1 cellular context compared by ENCODE assay signal in the genomic region with DNA sequence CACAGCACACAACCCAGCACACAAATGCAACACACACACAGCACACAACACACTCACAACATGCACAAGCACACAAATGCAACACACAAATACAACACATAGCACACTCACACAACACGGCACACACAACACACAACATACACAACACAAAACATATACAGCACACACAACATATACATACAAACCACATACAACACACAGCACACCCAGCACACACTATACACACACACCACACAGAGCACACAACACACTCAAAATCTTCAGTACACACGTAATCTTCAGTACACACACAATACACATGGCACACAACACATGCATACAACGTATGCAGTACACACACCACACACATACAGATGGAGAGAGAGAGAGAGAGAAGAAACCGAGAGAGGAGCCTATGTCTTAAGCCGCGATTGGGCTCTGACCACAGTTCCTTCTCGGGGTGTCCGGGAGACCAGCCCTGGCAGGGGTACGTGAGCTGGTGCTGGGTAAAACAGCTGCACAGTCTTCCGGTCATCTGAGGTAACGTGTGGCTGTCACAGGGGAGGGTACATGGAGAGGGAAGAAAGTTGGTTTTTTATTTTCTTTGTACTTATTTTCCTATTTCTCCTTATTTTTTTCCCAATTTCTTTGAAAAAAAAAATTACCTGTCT.
TF ChIP-seq lines count a peak whose summit lies in the region.

No MANE protein-coding gene starts in this region.

TF ChIP-seq in HepG2, 621 proteins besides CTCF, POLR2A, EP300 and RAD21 (continued from another document and continues in another):
- TF ChIP-seq ZNF451 (CRISPR knock-in tag; IDR thresholded peaks at IDR 0.05) (no peak), MTF2 (CRISPR knock-in tag; IDR thresholded peaks at IDR 0.05; ENCODE audit: borderline replicate concordance) (no peak), ZNF224 (CRISPR knock-in tag; IDR thresholded peaks at IDR 0.05) (no peak), KLF12 (CRISPR knock-in tag; IDR thresholded peaks at IDR 0.05; ENCODE audit: borderline replicate concordance) (no peak), ZMYM4 (CRISPR knock-in tag; IDR thresholded peaks at IDR 0.05) (no peak), KAT2B (IDR thresholded peaks at IDR 0.05; ENCODE audit: borderline replicate concordance, low read depth, low read length) (no peak), ATF7 (IDR thresholded peaks at IDR 0.05) (peak; percentile 16; the same call in 1 of the 2 replicates), ATF7 (CRISPR knock-in tag; IDR thresholded peaks at IDR 0.05) (no peak), ZNF720 (CRISPR knock-in tag; IDR thresholded peaks at IDR 0.05) (no peak), ATAD3A (CRISPR knock-in tag; IDR thresholded peaks at IDR 0.05) (no peak), ZBTB7A (CRISPR knock-in tag; IDR thresholded peaks at IDR 0.05) (no peak), NBN (conservative IDR thresholded peaks at IDR 0.05) (0 out of 2 replicates have a peak, but pooled peaks have one; percentile 60), ZKSCAN8 (CRISPR knock-in tag; IDR thresholded peaks at IDR 0.05; ENCODE audit: borderline replicate concordance) (no peak), ZNF678 (CRISPR knock-in tag; IDR thresholded peaks at IDR 0.05) (no peak), ZNF282 (IDR thresholded peaks at IDR 0.05; ENCODE audit: partially characterized antibody) (peak; percentile 96), CENPX (CRISPR knock-in tag; IDR thresholded peaks at IDR 0.05) (no peak), NFATC3 (CRISPR knock-in tag; IDR thresholded peaks at IDR 0.05) (no peak), KLF9 (CRISPR knock-in tag; IDR thresholded peaks at IDR 0.05; ENCODE audit: low read depth) (no peak), NFKBIZ (CRISPR knock-in tag; IDR thresholded peaks at IDR 0.05) (no peak), ZNF570 (CRISPR knock-in tag; IDR thresholded peaks at IDR 0.05; ENCODE audit: borderline replicate concordance) (no peak), ZNF296 (CRISPR knock-in tag; conservative IDR thresholded peaks at IDR 0.05) (no peak), ZNF343 (CRISPR knock-in tag; IDR thresholded peaks at IDR 0.05) (no peak), ZFP41 (CRISPR knock-in tag; IDR thresholded peaks at IDR 0.05; ENCODE audit: borderline replicate concordance) (no peak), ZFP36L2 (CRISPR knock-in tag; IDR thresholded peaks at IDR 0.05) (no peak), ZC3H13 (CRISPR knock-in tag; IDR thresholded peaks at IDR 0.05) (no peak), ZNF234 (CRISPR knock-in tag; conservative IDR thresholded peaks at IDR 0.05) (no peak), SOX6 (IDR thresholded peaks at IDR 0.05) (0 out of 2 replicates have a peak, but pooled peaks have one; percentile 47), SOX6 (CRISPR knock-in tag; IDR thresholded peaks at IDR 0.05) (no peak), EHMT2 (IDR thresholded peaks at IDR 0.05; ENCODE audit: borderline replicate concordance, low read depth, low read length) (no peak), ZNF556 (CRISPR knock-in tag; IDR thresholded peaks at IDR 0.05; ENCODE audit: borderline replicate concordance) (no peak), FOXP1 (IDR thresholded peaks at IDR 0.05) (0 out of 2 replicates have a peak, but pooled peaks have one; percentile 35), FOXP1 (CRISPR knock-in tag; IDR thresholded peaks at IDR 0.05) (no peak), ZNF724P (CRISPR knock-in tag; IDR thresholded peaks at IDR 0.05; ENCODE audit: borderline replicate concordance) (no peak), NONO (IDR thresholded peaks at IDR 0.05) (0 out of 2 replicates have a peak, but pooled peaks have one; percentile 29), NONO (CRISPR knock-in tag; conservative IDR thresholded peaks at IDR 0.05) (no peak), IKZF1 (IDR thresholded peaks at IDR 0.05) (peak; percentile 94; the same call in 1 of the 2 replicates), ZFYVE20 (CRISPR knock-in tag; IDR thresholded peaks at IDR 0.05; ENCODE audit: borderline replicate concordance, low read depth) (no peak)
- TF ChIP-seq, protein P1, sequence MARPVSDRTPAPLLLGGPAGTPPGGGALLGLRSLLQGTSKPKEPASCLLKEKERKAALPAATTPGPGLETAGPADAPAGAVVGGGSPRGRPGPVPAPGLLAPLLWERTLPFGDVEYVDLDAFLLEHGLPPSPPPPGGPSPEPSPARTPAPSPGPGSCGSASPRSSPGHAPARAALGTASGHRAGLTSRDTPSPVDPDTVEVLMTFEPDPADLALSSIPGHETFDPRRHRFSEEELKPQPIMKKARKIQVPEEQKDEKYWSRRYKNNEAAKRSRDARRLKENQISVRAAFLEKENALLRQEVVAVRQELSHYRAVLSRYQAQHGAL (CRISPR knock-in tag; IDR thresholded peaks at IDR 0.05; ENCODE audit: not compliant biosample characterization) = no peak
- TF ChIP-seq, protein P2, sequence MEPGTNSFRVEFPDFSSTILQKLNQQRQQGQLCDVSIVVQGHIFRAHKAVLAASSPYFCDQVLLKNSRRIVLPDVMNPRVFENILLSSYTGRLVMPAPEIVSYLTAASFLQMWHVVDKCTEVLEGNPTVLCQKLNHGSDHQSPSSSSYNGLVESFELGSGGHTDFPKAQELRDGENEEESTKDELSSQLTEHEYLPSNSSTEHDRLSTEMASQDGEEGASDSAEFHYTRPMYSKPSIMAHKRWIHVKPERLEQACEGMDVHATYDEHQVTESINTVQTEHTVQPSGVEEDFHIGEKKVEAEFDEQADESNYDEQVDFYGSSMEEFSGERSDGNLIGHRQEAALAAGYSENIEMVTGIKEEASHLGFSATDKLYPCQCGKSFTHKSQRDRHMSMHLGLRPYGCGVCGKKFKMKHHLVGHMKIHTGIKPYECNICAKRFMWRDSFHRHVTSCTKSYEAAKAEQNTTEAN (CRISPR knock-in tag; conservative IDR thresholded peaks at IDR 0.05) = no peak
- TF ChIP-seq, protein P3, sequence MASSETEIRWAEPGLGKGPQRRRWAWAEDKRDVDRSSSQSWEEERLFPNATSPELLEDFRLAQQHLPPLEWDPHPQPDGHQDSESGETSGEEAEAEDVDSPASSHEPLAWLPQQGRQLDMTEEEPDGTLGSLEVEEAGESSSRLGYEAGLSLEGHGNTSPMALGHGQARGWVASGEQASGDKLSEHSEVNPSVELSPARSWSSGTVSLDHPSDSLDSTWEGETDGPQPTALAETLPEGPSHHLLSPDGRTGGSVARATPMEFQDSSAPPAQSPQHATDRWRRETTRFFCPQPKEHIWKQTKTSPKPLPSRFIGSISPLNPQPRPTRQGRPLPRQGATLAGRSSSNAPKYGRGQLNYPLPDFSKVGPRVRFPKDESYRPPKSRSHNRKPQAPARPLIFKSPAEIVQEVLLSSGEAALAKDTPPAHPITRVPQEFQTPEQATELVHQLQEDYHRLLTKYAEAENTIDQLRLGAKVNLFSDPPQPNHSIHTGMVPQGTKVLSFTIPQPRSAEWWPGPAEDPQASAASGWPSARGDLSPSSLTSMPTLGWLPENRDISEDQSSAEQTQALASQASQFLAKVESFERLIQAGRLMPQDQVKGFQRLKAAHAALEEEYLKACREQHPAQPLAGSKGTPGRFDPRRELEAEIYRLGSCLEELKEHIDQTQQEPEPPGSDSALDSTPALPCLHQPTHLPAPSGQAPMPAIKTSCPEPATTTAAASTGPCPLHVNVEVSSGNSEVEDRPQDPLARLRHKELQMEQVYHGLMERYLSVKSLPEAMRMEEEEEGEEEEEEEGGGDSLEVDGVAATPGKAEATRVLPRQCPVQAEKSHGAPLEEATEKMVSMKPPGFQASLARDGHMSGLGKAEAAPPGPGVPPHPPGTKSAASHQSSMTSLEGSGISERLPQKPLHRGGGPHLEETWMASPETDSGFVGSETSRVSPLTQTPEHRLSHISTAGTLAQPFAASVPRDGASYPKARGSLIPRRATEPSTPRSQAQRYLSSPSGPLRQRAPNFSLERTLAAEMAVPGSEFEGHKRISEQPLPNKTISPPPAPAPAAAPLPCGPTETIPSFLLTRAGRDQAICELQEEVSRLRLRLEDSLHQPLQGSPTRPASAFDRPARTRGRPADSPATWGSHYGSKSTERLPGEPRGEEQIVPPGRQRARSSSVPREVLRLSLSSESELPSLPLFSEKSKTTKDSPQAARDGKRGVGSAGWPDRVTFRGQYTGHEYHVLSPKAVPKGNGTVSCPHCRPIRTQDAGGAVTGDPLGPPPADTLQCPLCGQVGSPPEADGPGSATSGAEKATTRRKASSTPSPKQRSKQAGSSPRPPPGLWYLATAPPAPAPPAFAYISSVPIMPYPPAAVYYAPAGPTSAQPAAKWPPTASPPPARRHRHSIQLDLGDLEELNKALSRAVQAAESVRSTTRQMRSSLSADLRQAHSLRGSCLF (CRISPR knock-in tag; IDR thresholded peaks at IDR 0.05; ENCODE audit: borderline replicate concordance) = no peak
- TF ChIP-seq, protein P4, sequence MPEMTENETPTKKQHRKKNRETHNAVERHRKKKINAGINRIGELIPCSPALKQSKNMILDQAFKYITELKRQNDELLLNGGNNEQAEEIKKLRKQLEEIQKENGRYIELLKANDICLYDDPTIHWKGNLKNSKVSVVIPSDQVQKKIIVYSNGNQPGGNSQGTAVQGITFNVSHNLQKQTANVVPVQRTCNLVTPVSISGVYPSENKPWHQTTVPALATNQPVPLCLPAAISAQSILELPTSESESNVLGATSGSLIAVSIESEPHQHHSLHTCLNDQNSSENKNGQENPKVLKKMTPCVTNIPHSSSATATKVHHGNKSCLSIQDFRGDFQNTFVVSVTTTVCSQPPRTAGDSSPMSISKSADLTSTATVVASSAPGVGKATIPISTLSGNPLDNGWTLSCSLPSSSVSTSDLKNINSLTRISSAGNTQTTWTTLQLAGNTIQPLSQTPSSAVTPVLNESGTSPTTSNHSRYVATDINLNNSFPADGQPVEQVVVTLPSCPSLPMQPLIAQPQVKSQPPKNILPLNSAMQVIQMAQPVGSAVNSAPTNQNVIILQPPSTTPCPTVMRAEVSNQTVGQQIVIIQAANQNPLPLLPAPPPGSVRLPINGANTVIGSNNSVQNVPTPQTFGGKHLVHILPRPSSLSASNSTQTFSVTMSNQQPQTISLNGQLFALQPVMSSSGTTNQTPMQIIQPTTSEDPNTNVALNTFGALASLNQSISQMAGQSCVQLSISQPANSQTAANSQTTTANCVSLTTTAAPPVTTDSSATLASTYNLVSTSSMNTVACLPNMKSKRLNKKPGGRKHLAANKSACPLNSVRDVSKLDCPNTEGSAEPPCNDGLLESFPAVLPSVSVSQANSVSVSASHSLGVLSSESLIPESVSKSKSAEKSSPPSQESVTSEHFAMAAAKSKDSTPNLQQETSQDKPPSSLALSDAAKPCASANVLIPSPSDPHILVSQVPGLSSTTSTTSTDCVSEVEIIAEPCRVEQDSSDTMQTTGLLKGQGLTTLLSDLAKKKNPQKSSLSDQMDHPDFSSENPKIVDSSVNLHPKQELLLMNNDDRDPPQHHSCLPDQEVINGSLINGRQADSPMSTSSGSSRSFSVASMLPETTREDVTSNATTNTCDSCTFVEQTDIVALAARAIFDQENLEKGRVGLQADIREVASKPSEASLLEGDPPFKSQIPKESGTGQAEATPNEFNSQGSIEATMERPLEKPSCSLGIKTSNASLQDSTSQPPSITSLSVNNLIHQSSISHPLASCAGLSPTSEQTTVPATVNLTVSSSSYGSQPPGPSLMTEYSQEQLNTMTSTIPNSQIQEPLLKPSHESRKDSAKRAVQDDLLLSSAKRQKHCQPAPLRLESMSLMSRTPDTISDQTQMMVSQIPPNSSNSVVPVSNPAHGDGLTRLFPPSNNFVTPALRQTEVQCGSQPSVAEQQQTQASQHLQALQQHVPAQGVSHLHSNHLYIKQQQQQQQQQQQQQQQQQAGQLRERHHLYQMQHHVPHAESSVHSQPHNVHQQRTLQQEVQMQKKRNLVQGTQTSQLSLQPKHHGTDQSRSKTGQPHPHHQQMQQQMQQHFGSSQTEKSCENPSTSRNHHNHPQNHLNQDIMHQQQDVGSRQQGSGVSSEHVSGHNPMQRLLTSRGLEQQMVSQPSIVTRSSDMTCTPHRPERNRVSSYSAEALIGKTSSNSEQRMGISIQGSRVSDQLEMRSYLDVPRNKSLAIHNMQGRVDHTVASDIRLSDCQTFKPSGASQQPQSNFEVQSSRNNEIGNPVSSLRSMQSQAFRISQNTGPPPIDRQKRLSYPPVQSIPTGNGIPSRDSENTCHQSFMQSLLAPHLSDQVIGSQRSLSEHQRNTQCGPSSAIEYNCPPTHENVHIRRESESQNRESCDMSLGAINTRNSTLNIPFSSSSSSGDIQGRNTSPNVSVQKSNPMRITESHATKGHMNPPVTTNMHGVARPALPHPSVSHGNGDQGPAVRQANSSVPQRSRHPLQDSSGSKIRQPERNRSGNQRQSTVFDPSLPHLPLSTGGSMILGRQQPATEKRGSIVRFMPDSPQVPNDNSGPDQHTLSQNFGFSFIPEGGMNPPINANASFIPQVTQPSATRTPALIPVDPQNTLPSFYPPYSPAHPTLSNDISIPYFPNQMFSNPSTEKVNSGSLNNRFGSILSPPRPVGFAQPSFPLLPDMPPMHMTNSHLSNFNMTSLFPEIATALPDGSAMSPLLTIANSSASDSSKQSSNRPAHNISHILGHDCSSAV (CRISPR knock-in tag; IDR thresholded peaks at IDR 0.05; ENCODE audit: borderline replicate concordance) = no peak
